In genomic region chr3:170357176-170357919, GRCh38 we compare ENCODE assay signal across 8 cellular contexts. TPM values are rescaled to one million over a fixed set of nuclear protein-coding genes. Genes with fewer than 3 reads are reported as not detected.
DNase-seq lines count a peak whose midpoint lies in the region; TF ChIP-seq lines count a peak whose summit lies in the region.

Gene SKIL, plus strand, starts transcription at chr3:170357715. Its CDS starts 2,617 bp downstream, at chr3:170360332.

- peaks cover 53 to 70% of the 10 kb centered on the region in 2 experiments for H3K4me1 Mint-ChIP-seq in H9
- peaks cover 71% of the 10 kb centered on the region for H3K4me1 Mint-ChIP-seq in nephron progenitor cell
- peaks cover 77% of the 10 kb centered on the region for H3K4me1 Mint-ChIP-seq in stimulated activated naive CD8-positive, alpha-beta T cell treated with anti-CD3 and anti-CD28 coated beads, Interleukin-15, Interleukin-2, amounts not matched to agents 100 ng/mL and 50 ng/mL, for 24 hours (ENCODE audit: low read depth)

- peaks cover 4% of the 10 kb centered on the region; the same call in 1 of the 2 replicates for H3K4me1 ChIP-seq in H9 (ENCODE audit: insufficient read depth, low read length)

- no peak within 1 kb of the TSS for H4K5ac ChIP-seq in H9 (ENCODE audit: insufficient read length, low read depth, low read length)

- no peak within 1 kb of the TSS for H3T11ph ChIP-seq in H9 (ENCODE audit: low read length)

- H3K4ac ChIP-seq in H9 (ENCODE audit: low read depth, low read length) = no peak within 1 kb of the TSS; the same call in 1 of the 2 replicates

- no peak within 1 kb of the TSS; the same call in 1 of the 2 replicates for H2BK15ac ChIP-seq in H9 (ENCODE audit: low read depth, low read length)

- peak within 1 kb of the TSS; percentile 86 for H3K9ac ChIP-seq in H9 (ENCODE audit: extremely low read depth, insufficient read length, low read length)

- peak within 1 kb of the TSS; percentile 89 for H3K4me2 ChIP-seq in H9 (ENCODE audit: insufficient read depth, insufficient read length, low read length)

- H4K8ac ChIP-seq in H9 (replicated peaks; ENCODE audit: insufficient read length, low read depth, low read length) = no peak within 1 kb of the TSS

- H3K79me1 ChIP-seq in H9 (ENCODE audit: insufficient read depth, low read depth, low read length, poor library complexity, severe bottlenecking) = no peaks in the 10 kb centered on the region

- WGBS in H9 (ENCODE audit: extremely low coverage, insufficient read length, low lambda C conversion rate) = no CpG with 5 or more reads among the region's 110 CpGs

- DNase-seq in ELF-1 (ENCODE audit: low read depth, low spot score) = peak; percentile 94
- DNase-seq in H9 = peak; percentile 92
- DNase-seq in M059J (ENCODE audit: low read depth) = peak; percentile 97
- peak; percentile 87 to 96 for DNase-seq in SHP77 (lab: John Stamatoyannopoulos, UW)
- DNase-seq in activated effector memory CD4-positive, alpha-beta T cell treated with Interleukin-2 at 50 U/mL for 16 hours = peak; percentile 93
- peak; percentile 98 for DNase-seq in fibroblast of pulmonary artery (ENCODE audit: low read depth)
- DNase-seq in nephron progenitor cell = peak; percentile 97

- no peaks in the 10 kb centered on the region for H3K9me3 ChIP-seq in H9 (ENCODE audit: control insufficient read depth, low read depth, low read length)

- H3K23ac ChIP-seq in H9 (ENCODE audit: insufficient read length, low read depth, low read length) = no peak within 1 kb of the TSS

- peaks cover 0 to 3% of the 10 kb centered on the region in 2 experiments; a peak in 1 of 5 replicates for H3K9me3 Mint-ChIP-seq in H9
- H3K9me3 Mint-ChIP-seq in nephron progenitor cell = peaks cover 18% of the 10 kb centered on the region
- peaks cover 3% of the 10 kb centered on the region for H3K9me3 Mint-ChIP-seq in stimulated activated naive CD8-positive, alpha-beta T cell treated with anti-CD3 and anti-CD28 coated beads, Interleukin-15, Interleukin-2, amounts not matched to agents 100 ng/mL and 50 ng/mL, for 24 hours

- peak within 1 kb of the TSS; percentile 63; the same call in 1 of the 2 replicates for H3K14ac ChIP-seq in H9 (ENCODE audit: insufficient read depth, low read length)

- H2BK120ac ChIP-seq in H9 (ENCODE audit: low read depth, low read length, poor library complexity, severe bottlenecking) = no peak within 1 kb of the TSS

- H3K18ac ChIP-seq in H9 (ENCODE audit: insufficient read length, low read depth, low read length) = peak within 1 kb of the TSS; percentile 82

- H3K79me2 ChIP-seq in H9 (ENCODE audit: insufficient read depth, low read length) = peaks cover 37% of the 10 kb centered on the region

- no peak within 1 kb of the TSS for H2BK5ac ChIP-seq in H9 (ENCODE audit: insufficient read length, low read length)

- no peak for TF ChIP-seq CTCF in H9 (conservative IDR thresholded peaks at IDR 0.05)
- TF ChIP-seq CTCF in fibroblast of pulmonary artery (IDR thresholded peaks at IDR 0.05; ENCODE audit: low read length, missing control alignments) = no peak
- TF ChIP-seq CTCF in nephron progenitor cell (IDR thresholded peaks at IDR 0.05) = no peak

- no peak within 1 kb of the TSS for H2BK12ac ChIP-seq in H9 (ENCODE audit: insufficient read length, low read depth, low read length)

- H2BK20ac ChIP-seq in H9 (ENCODE audit: low read depth, low read length, poor library complexity, severe bottlenecking) = no peak within 1 kb of the TSS

- H3K36me3 Mint-ChIP-seq in H9 (ENCODE audit: insufficient read depth in 1 of 3, low read depth in 3 of 3) (peaks cover 27 to 33% (median 32%) of the 10 kb centered on the region in 3 experiments), nephron progenitor cell (ENCODE audit: low read depth) (peaks cover 29% of the 10 kb centered on the region)
- H3K36me3 Mint-ChIP-seq in stimulated activated naive CD8-positive, alpha-beta T cell treated with anti-CD3 and anti-CD28 coated beads, Interleukin-15, Interleukin-2, amounts not matched to agents 100 ng/mL and 50 ng/mL, for 24 hours (ENCODE audit: low read depth) = peaks cover 28% of the 10 kb centered on the region

- no peaks in the 10 kb centered on the region for H4K20me1 ChIP-seq in H9 (ENCODE audit: control insufficient read depth, insufficient read depth, insufficient read length)

- H3K27me3 ChIP-seq in H9 (ENCODE audit: insufficient read depth, low read length) = no peaks in the 10 kb centered on the region

- H2AK5ac ChIP-seq in H9 (ENCODE audit: insufficient read length, low read length) = no peak within 1 kb of the TSS

- H3K27me3 Mint-ChIP-seq in H9 (ENCODE audit: low read depth) (no peaks in the 10 kb centered on the region), nephron progenitor cell (ENCODE audit: low read depth, poor library complexity) (no peaks in the 10 kb centered on the region)
- no peaks in the 10 kb centered on the region for H3K27me3 Mint-ChIP-seq in stimulated activated naive CD8-positive, alpha-beta T cell treated with anti-CD3 and anti-CD28 coated beads, Interleukin-15, Interleukin-2, amounts not matched to agents 100 ng/mL and 50 ng/mL, for 24 hours

- H3K27ac ChIP-seq in H9 (ENCODE audit: insufficient read length, low read depth, low read length) = peak within 1 kb of the TSS; percentile 88

- H3K4me3 Mint-ChIP-seq in H9 (peak within 1 kb of the TSS; percentile 88 to 93), nephron progenitor cell (peak within 1 kb of the TSS; percentile 96)
- peak within 1 kb of the TSS; percentile 88 for H3K4me3 Mint-ChIP-seq in stimulated activated naive CD8-positive, alpha-beta T cell treated with anti-CD3 and anti-CD28 coated beads, Interleukin-15, Interleukin-2, amounts not matched to agents 100 ng/mL and 50 ng/mL, for 24 hours

- H3K23me2 ChIP-seq in H9 (ENCODE audit: insufficient read length, low read depth, low read length, poor library complexity, severe bottlenecking) = peaks cover 9% of the 10 kb centered on the region

- H2AFZ ChIP-seq in H9 (ENCODE audit: low read length) = no peak within 1 kb of the TSS

- H3K4me3 ChIP-seq in fibroblast of pulmonary artery (replicated peaks; ENCODE audit: low read depth, low read length) = peak within 1 kb of the TSS; percentile 90

- H4K91ac ChIP-seq in H9 (ENCODE audit: insufficient read length, low read depth, low read length) = no peak within 1 kb of the TSS

- H3K56ac ChIP-seq in H9 (ENCODE audit: insufficient read length, low read depth, low read length) = no peak within 1 kb of the TSS

- peak within 1 kb of the TSS; percentile 97 to 99 (median 99) for H3K27ac Mint-ChIP-seq in H9
- peak within 1 kb of the TSS; percentile 99 for H3K27ac Mint-ChIP-seq in nephron progenitor cell
- H3K27ac Mint-ChIP-seq in stimulated activated naive CD8-positive, alpha-beta T cell treated with anti-CD3 and anti-CD28 coated beads, Interleukin-15, Interleukin-2, amounts not matched to agents 100 ng/mL and 50 ng/mL, for 24 hours = peak within 1 kb of the TSS; percentile 94

RNA-seq across cellular contexts. Expression of gene SKIL, which starts in this region (rescaled TPM):
- total RNA-seq in H9 (2021) = 170 TPM in 2 replicates
- total RNA-seq in M059J (2014; rRNA removed; shearing (Covaris generic)) = 33.5 and 36.8 TPM in 2 replicates

Comparison
In these comparisons a context has a peak if more than half of its experiments do, and no peak if none do; other contexts are left out.
1. Peak in every context shown above with its lines: DNase-seq, H3K4me3 ChIP-seq and H3K27ac ChIP-seq.